9 cellular contexts compared by ENCODE assay signal in the genomic region with DNA sequence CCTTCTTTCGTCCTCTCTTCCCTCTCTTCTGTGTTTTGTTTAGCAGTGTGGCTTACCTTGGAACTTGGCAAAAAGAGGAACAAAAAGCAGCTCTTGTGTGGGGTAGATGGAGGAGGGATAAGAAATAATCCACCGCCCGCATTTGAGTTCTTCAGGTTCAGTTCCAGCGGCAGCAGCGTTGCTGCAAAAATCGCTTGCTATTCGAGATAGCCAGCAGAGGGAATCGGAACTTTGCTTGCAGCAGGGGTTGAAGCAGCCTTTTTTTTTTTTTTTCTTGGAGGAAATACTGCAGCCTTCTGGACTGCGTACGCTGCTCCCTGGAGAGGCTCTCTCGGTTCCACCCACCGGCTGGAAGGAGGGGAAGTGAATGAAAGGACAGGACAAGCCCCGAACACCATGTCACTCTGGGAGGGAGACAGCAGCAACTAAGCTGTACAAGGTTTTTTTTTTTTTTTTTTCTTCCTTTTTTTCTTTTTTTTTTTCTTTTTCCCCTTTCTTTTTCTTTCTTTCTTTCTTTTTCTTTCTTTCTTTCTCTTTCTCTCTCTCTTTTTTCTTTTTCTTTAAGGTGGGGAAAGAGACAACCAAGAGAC. TPM values are rescaled to one million over a fixed set of nuclear protein-coding genes. Genes with fewer than 3 reads are reported as not detected.
DNase-seq lines count a peak whose midpoint lies in the region; ATAC-seq and TF ChIP-seq lines count a peak whose summit lies in the region.
"Had no signal": no experiment of that assay in that cellular context is flagged by ENCODE, and none has a peak within 500 bp of the region (broad histone marks: within the 10 kb centered on the region; RNA-seq: fewer than 3 reads in every experiment).

A gene (plus strand): TSS at position 397 of the 590 bp plus-strand sequence.

- H3K27me3 ChIP-seq in NT2/D1 (ENCODE audit: insufficient read depth, insufficient read length) (no peaks in the 10 kb centered on the region), brain microvascular endothelial cell (replicated peaks) (no peaks in the 10 kb centered on the region)

- H3K36me3 ChIP-seq in NT2/D1 (ENCODE audit: insufficient read depth, insufficient read length, low read length) = no peaks in the 10 kb centered on the region
- no peaks in the 10 kb centered on the region for H3K36me3 ChIP-seq in brain microvascular endothelial cell (replicated peaks)

- peaks cover 15% of the 10 kb centered on the region for H3K27me3 Mint-ChIP-seq in progenitor cell of endocrine pancreas

- H3K27ac ChIP-seq in brain microvascular endothelial cell = peak within 1 kb of the TSS; percentile 93
- H3K27ac ChIP-seq: KMS-11 had no signal

- H3K4me3 ChIP-seq in NT2/D1 (ENCODE audit: insufficient read length, low read depth) (peak within 1 kb of the TSS; percentile 9), brain microvascular endothelial cell (ENCODE audit: low read depth, low read length) (peak within 1 kb of the TSS; percentile 78)

- peak within 1 kb of the TSS; percentile 77 for H3K4me3 Mint-ChIP-seq in progenitor cell of endocrine pancreas (ENCODE audit: low read depth)

- peak within 1 kb of the TSS; percentile 62 for H3K9ac ChIP-seq in NT2/D1 (ENCODE audit: insufficient read length, low read depth)
- H3K9ac ChIP-seq: KMS-11 had no signal

- H3K9me3 Mint-ChIP-seq in progenitor cell of endocrine pancreas (ENCODE audit: low read depth) = no peaks in the 10 kb centered on the region

- no peaks in the 10 kb centered on the region for H3K4me1 ChIP-seq in NT2/D1 (ENCODE audit: insufficient read depth, insufficient read length)

- H3K36me3 Mint-ChIP-seq in progenitor cell of endocrine pancreas (ENCODE audit: insufficient read depth) = no peaks in the 10 kb centered on the region

- ATAC-seq in HG02623 (IDR thresholded peaks at IDR 0.05; ENCODE audit: unreplicated experiment) (peak; percentile 27), HG03108 (IDR thresholded peaks at IDR 0.05; ENCODE audit: unreplicated experiment) (no peak)

- in situ Hi-C loops in brain microvascular endothelial cell (cut with HindIII; ENCODE audit: low pct_ligation_motif_present, low sequenced_read_pairs) = loop anchor here (25.0 kb wide), 1 partner anchor 482 kb away; no protein-coding TSS in a partner anchor

- H3K4me1 Mint-ChIP-seq in progenitor cell of endocrine pancreas (ENCODE audit: low read depth) = peaks cover 37% of the 10 kb centered on the region

- peak; percentile 75 for TF ChIP-seq CTCF in brain microvascular endothelial cell (IDR thresholded peaks at IDR 0.05; ENCODE audit: low read depth, low read length, missing control alignments)
- TF ChIP-seq CTCF in progenitor cell of endocrine pancreas (IDR thresholded peaks at IDR 0.05; ENCODE audit: unreplicated experiment) = peak; percentile 38

- DNase-seq in stimulated activated CD4-positive, alpha-beta T cell treated with anti-CD3 and anti-CD28 coated beads, Interleukin-4, amount 100 ng/mL, for 1 hour = peak; percentile 8
- no peak for DNase-seq in stimulated activated CD4-positive, alpha-beta T cell treated with anti-CD3 and anti-CD28 coated beads, Interleukin-4, amount 100 ng/mL, for 24 hours
- DNase-seq in NT2/D1 (ENCODE audit: low read depth, low spot score) (peak; percentile 81), brain microvascular endothelial cell (peak; percentile 88), hypothalamus (lab: John Stamatoyannopoulos, UW) (peak in 38 of 51 donors; percentile 4 to 69 (median 36)), progenitor cell of endocrine pancreas (ENCODE audit: low spot score, unreplicated experiment) (peak; percentile 25)

- no peaks in the 10 kb centered on the region for H3K9me3 ChIP-seq in NT2/D1 (ENCODE audit: insufficient read depth, low read length)

- peak within 1 kb of the TSS; percentile 89 for H3K27ac Mint-ChIP-seq in progenitor cell of endocrine pancreas

RNA-seq across cellular contexts. Expression of the gene that starts here (rescaled TPM):
- 3.8 and 5.1 TPM in 2 replicates for total RNA-seq in progenitor cell of endocrine pancreas
